ENCODE assay signal across 1 cellular context in genomic region chr19:49850487-49851342, GRCh38.
TF ChIP-seq lines count a peak whose summit lies in the region.

Gene PTOV1, plus strand, starts transcription at chr19:49851159.

TF ChIP-seq in K562, 482 proteins besides CTCF, POLR2A, EP300 and RAD21 (continued from another document):
- TF ChIP-seq E2F8 (IDR thresholded peaks at IDR 0.05; ENCODE audit: low read depth, partially characterized antibody) (peak; percentile 79), ZBTB12 (CRISPR knock-in tag; IDR thresholded peaks at IDR 0.05) (peak; percentile 95), LEF1 (IDR thresholded peaks at IDR 0.05) (no peak), GTF2B (IDR thresholded peaks at IDR 0.05; ENCODE audit: extremely low read depth, insufficient read length) (no peak), TSHZ1 (CRISPR knock-in tag; IDR thresholded peaks at IDR 0.05) (no peak), DACH1 (IDR thresholded peaks at IDR 0.05; ENCODE audit: partially characterized antibody) (peak; percentile 15), MNT (conservative IDR thresholded peaks at IDR 0.05) (peak; percentile 74 to 90), BCOR (IDR thresholded peaks at IDR 0.05) (0 out of 2 replicates have a peak, but pooled peaks have one; percentile 10), ZFX (CRISPR knock-in tag; IDR thresholded peaks at IDR 0.05) (peak; percentile 99), HDAC2 (IDR thresholded peaks at IDR 0.05) (peak; percentile 78), ZBTB1 (CRISPR knock-in tag; IDR thresholded peaks at IDR 0.05; ENCODE audit: borderline replicate concordance, low read depth) (peak; percentile 94; the same call in 1 of the 2 replicates), DNMT1 (IDR thresholded peaks at IDR 0.05) (no peak), NEUROD1 (IDR thresholded peaks at IDR 0.05; ENCODE audit: borderline replicate concordance, low read depth, low read length, partially characterized antibody) (no peak), ZNF41 (CRISPR knock-in tag; conservative IDR thresholded peaks at IDR 0.05) (no peak), ARID3A (IDR thresholded peaks at IDR 0.05; ENCODE audit: borderline replicate concordance, low read depth, low read length) (no peak), ZNF282 (CRISPR knock-in tag; IDR thresholded peaks at IDR 0.05) (peak; percentile 81; the same call in 1 of the 2 replicates), TAL1 (IDR thresholded peaks at IDR 0.05) (no peak), ZNF174 (CRISPR knock-in tag; IDR thresholded peaks at IDR 0.05) (no peak), ZNF740 (CRISPR knock-in tag; IDR thresholded peaks at IDR 0.05) (peak; percentile 76), ZNF740 (tag; IDR thresholded peaks at IDR 0.05) (no peak), SNAPC5 (CRISPR knock-in tag; IDR thresholded peaks at IDR 0.05) (no peak), EP400 (IDR thresholded peaks at IDR 0.05) (peak; percentile 96), FIP1L1 (IDR thresholded peaks at IDR 0.05; ENCODE audit: low read depth, low read length, poor library complexity, severe bottlenecking) (no peak), POLR2H (tag; IDR thresholded peaks at IDR 0.05; ENCODE audit: low read depth) (peak; percentile 46; the same call in 1 of the 2 replicates), POLR2AphosphoS5 (IDR thresholded peaks at IDR 0.05; ENCODE audit: control insufficient read depth, insufficient read depth, low read depth, low read length) (peak; percentile 45)
